Comparison of ENCODE assay signal across 15 cellular contexts in the genomic region with DNA sequence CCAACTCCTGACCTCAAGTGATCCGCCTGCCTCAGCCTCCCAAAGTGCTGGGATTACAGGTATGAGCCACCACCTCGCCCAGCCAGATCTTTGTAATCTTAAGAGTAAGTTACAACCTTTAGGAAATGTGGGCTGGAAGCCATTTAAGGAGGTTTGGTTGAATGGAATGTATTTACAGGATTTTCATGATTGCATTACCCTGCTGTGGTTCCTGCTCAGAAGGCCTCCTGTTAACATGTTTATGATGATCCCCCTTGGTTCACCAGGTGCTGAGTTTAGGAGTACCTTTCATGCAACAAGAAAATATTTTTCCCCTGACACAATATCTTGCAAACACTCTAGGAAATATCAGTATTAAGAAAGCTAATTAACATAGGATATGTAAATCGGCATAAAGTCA.
DNase-seq lines count a peak whose midpoint lies in the region; ATAC-seq and TF ChIP-seq lines count a peak whose summit lies in the region.
"Had no signal": no experiment of that assay in that cellular context is flagged by ENCODE, and none has a peak within 500 bp of the region (broad histone marks: within the 10 kb centered on the region; RNA-seq: fewer than 3 reads in every experiment).

No MANE protein-coding gene starts in this region.

- no peaks in the 10 kb centered on the region for H3K27me3 ChIP-seq in IMR-90 (ENCODE audit: control insufficient read depth, insufficient read depth, low read length)
- H3K27me3 ChIP-seq: BLaER1 treated with 17β-estradiol and CSF1 and Interleukin-3, amounts not matched to agents 10 nM and 100 nM had no signal

- H2AFZ ChIP-seq in IMR-90 (replicated peaks; ENCODE audit: low read length, poor library complexity), result no peak overlapping the region
- H2AFZ ChIP-seq: GM23248 had no signal

- H3K4me3 ChIP-seq in AG10803 (ENCODE audit: low read length), result no peak overlapping the region
- H3K4me3 ChIP-seq in IMR-90 (ENCODE audit: insufficient read depth, low read depth, low read length), result no peak overlapping the region
- H3K4me3 ChIP-seq: BLaER1 treated with 17β-estradiol and CSF1 and Interleukin-3, amounts not matched to agents 10 nM and 100 nM; GM12878; GM23248; K562 had no signal

- dilution Hi-C loops in IMR-90 (cut with HindIII; ENCODE audit: low sequenced_read_pairs, unreplicated experiment), result no loop called here

- WGBS in IMR-90 (ENCODE audit: extremely low coverage in 2 of 2, insufficient read length in 1 of 2), 2 experiments, result no CpG with 5 or more reads among the region's 3 CpGs

- peaks cover 7% of the 10 kb centered on the region for H3K4me1 Mint-ChIP-seq in WTC11
- H3K4me1 Mint-ChIP-seq: CD4-positive, CD25-positive, alpha-beta regulatory T cell had no signal

- peak; percentile 33 for DNase-seq in AG10803 (ENCODE audit: low read depth)
- DNase-seq in IMR-90, result no peak
- DNase-seq in NCI-H526 treated with DMSO at 0.1 percent for 48 hours (lab: John Stamatoyannopoulos, UW), result peak; percentile 71
- peak; percentile 42 for DNase-seq in left kidney (ENCODE audit: low read depth, low spot score)
- no peak for DNase-seq in WTC11 (ENCODE audit: low spot score)
- DNase-seq: 8988T; CD4-positive, CD25-positive, alpha-beta regulatory T cell; DMS53; GM23248; H7 had no signal

- 0 out of 2 replicates have a peak overlapping the region, but pooled peaks have one; percentile 1 for H3K18ac ChIP-seq in IMR-90 (ENCODE audit: low read depth, low read length)

- H2BK120ac ChIP-seq in IMR-90 (ENCODE audit: low read depth, low read length), result peak overlapping the region; percentile 25; the same call in 1 of the 2 replicates

- peaks cover 10% of the 10 kb centered on the region for H3K36me3 Mint-ChIP-seq in WTC11
- H3K36me3 Mint-ChIP-seq: CD4-positive, CD25-positive, alpha-beta regulatory T cell had no signal

- H2BK15ac ChIP-seq in IMR-90 (ENCODE audit: low read depth, low read length), result no peak overlapping the region

- peaks cover 8% of the 10 kb centered on the region for H3K9me1 ChIP-seq in IMR-90 (ENCODE audit: insufficient read depth, low read length)

- no peak overlapping the region for H3K9ac ChIP-seq in IMR-90 (ENCODE audit: low read depth, low read length)
- H3K9ac ChIP-seq: BLaER1 treated with 17β-estradiol and CSF1 and Interleukin-3, amounts not matched to agents 10 nM and 100 nM; GM23248 had no signal

- POLR2A ChIA-PET in IMR-90 (lab: Charles Lee; ENCODE audit: unreplicated experiment), result interaction anchor here (0.6 kb wide), 1 partner anchor 140 kb away, joined by 3 read pairs; no protein-coding TSS in a partner anchor
- POLR2A ChIA-PET in WTC11 (lab: Charles Lee), result no interaction called here

- no peak overlapping the region for H2AK9ac ChIP-seq in IMR-90 (replicated peaks; ENCODE audit: low read depth, low read length, poor library complexity)

- H4K20me1 ChIP-seq in IMR-90 (ENCODE audit: insufficient read depth, low read length), result no peaks in the 10 kb centered on the region
- H4K20me1 ChIP-seq: BLaER1 treated with 17β-estradiol and CSF1 and Interleukin-3, amounts not matched to agents 10 nM and 100 nM had no signal

- in situ Hi-C loops in IMR-90 (cut with MboI; ENCODE audit: low sequenced_read_pairs), result no loop called here

- no peak for TF ChIP-seq POLR2A in IMR-90 (IDR thresholded peaks at IDR 0.05; ENCODE audit: low read depth, low read length)

- 0 out of 2 replicates have a peak, but pooled peaks cover 2% of the 10 kb centered on the region for H3K27me3 Mint-ChIP-seq in WTC11 (ENCODE audit: low read depth)
- H3K27me3 Mint-ChIP-seq: CD4-positive, CD25-positive, alpha-beta regulatory T cell had no signal

- H3K4me1 ChIP-seq in IMR-90 (ENCODE audit: control insufficient read depth, insufficient read depth, low read length), result peaks cover 23% of the 10 kb centered on the region

- H2BK5ac ChIP-seq in IMR-90 (ENCODE audit: low read depth, low read length, poor library complexity, severe bottlenecking), result no peak overlapping the region

- H3K56ac ChIP-seq in IMR-90 (ENCODE audit: extremely low read depth, insufficient read depth, low read length), result no peak overlapping the region; the same call in 1 of the 2 replicates

- H3K27ac Mint-ChIP-seq in WTC11, result no peak overlapping the region
- H3K27ac Mint-ChIP-seq: CD4-positive, CD25-positive, alpha-beta regulatory T cell had no signal

- H2AK5ac ChIP-seq in IMR-90 (ENCODE audit: low read depth, low read length), result no peak overlapping the region

- 0 out of 2 replicates have a peak overlapping the region, but pooled peaks have one; percentile 26 for H2BK20ac ChIP-seq in IMR-90 (ENCODE audit: low read depth, low read length)

- no peaks in the 10 kb centered on the region for H3K36me3 ChIP-seq in IMR-90 (ENCODE audit: control insufficient read depth, insufficient read depth, low read length)
- H3K36me3 ChIP-seq: BLaER1 treated with 17β-estradiol and CSF1 and Interleukin-3, amounts not matched to agents 10 nM and 100 nM had no signal

- no peak overlapping the region for H4K91ac ChIP-seq in IMR-90 (ENCODE audit: insufficient read depth, low read depth, low read length)

- H3K4me3 Mint-ChIP-seq in WTC11, result no peak overlapping the region
- H3K4me3 Mint-ChIP-seq: CD4-positive, CD25-positive, alpha-beta regulatory T cell had no signal

- no peaks in the 10 kb centered on the region for H3K79me1 ChIP-seq in IMR-90 (ENCODE audit: low read depth in 1 of 2, low read length in 2 of 2)

- no peak for TF ChIP-seq RAD21 in IMR-90 (IDR thresholded peaks at IDR 0.05; ENCODE audit: low read length)

- no peak overlapping the region for H3K27ac ChIP-seq in IMR-90 (ENCODE audit: insufficient read depth, low read length)
- H3K27ac ChIP-seq: BLaER1 treated with 17β-estradiol and CSF1 and Interleukin-3, amounts not matched to agents 10 nM and 100 nM had no signal

- no peak overlapping the region for H3K14ac ChIP-seq in IMR-90 (replicated peaks; ENCODE audit: low read depth, low read length)

- H3K9me3 ChIP-seq in IMR-90 (ENCODE audit: control insufficient read depth, insufficient read depth, low read length), result 0 out of 2 replicates have a peak, but pooled peaks cover 2% of the 10 kb centered on the region

- no peak overlapping the region for H3K23ac ChIP-seq in IMR-90 (ENCODE audit: low read depth, low read length)

- no peak for TF ChIP-seq CTCF in AG10803 (conservative IDR thresholded peaks at IDR 0.05; ENCODE audit: low read length)
- TF ChIP-seq CTCF in IMR-90 (conservative IDR thresholded peaks at IDR 0.05; ENCODE audit: low read depth, low read length), result no peak
- TF ChIP-seq CTCF in WTC11 (IDR thresholded peaks at IDR 0.05), result no peak

- no peak overlapping the region for H3K4me2 ChIP-seq in IMR-90 (ENCODE audit: low read depth, low read length)
- H3K4me2 ChIP-seq: BLaER1 treated with 17β-estradiol and CSF1 and Interleukin-3, amounts not matched to agents 10 nM and 100 nM had no signal

- peaks cover 38% of the 10 kb centered on the region for H3K9me3 Mint-ChIP-seq in WTC11

- H3K4ac ChIP-seq in IMR-90 (ENCODE audit: low read depth, low read length), result 0 out of 2 replicates have a peak overlapping the region, but pooled peaks have one; percentile 40

- BruUV-seq in IMR-90 (replicated peaks; lab: Mats Ljungman, UMichigan), result no TSS peak

- ATAC-seq in IMR-90 (ENCODE audit: low read depth) (no peak), GM18511 (IDR thresholded peaks at IDR 0.05; ENCODE audit: unreplicated experiment) (no peak), WTC11 (no peak), HG03139 (IDR thresholded peaks at IDR 0.05; ENCODE audit: unreplicated experiment) (no peak)
- ATAC-seq: GM12878, K562 had no signal

- 0 out of 2 replicates have a peak overlapping the region, but pooled peaks have one; percentile 56 for H4K5ac ChIP-seq in IMR-90 (ENCODE audit: low read depth, low read length)

- CTCF ChIA-PET in IMR-90 (lab: Yijun Ruan, JAX), result no interaction called here
- CTCF ChIA-PET in WTC11 (lab: Charles Lee), result no interaction called here

- no peak overlapping the region; a peak in 1 of 4 replicates for H4K8ac ChIP-seq in IMR-90 (ENCODE audit: low read depth in 2 of 2, low read length in 2 of 2)

- intact Hi-C loops in IMR-90 (cut with micrococcal nuclease), result no loop called here

TF ChIP-seq in IMR-90, 13 proteins besides CTCF, POLR2A, EP300 and RAD21 (continues in another document):
- TF ChIP-seq CHD1 (IDR thresholded peaks at IDR 0.05; ENCODE audit: low read depth, low read length) (no peak), RCOR1 (IDR thresholded peaks at IDR 0.05; ENCODE audit: insufficient replicate concordance, low read length) (no peak), MXI1 (IDR thresholded peaks at IDR 0.05; ENCODE audit: borderline replicate concordance, low read depth, low read length) (no peak), NFE2L2 (IDR thresholded peaks at IDR 0.05; ENCODE audit: low read depth, low read length) (no peak), SMC3 (IDR thresholded peaks at IDR 0.05; ENCODE audit: low read depth, low read length) (no peak)
- TF ChIP-seq, protein P1, sequence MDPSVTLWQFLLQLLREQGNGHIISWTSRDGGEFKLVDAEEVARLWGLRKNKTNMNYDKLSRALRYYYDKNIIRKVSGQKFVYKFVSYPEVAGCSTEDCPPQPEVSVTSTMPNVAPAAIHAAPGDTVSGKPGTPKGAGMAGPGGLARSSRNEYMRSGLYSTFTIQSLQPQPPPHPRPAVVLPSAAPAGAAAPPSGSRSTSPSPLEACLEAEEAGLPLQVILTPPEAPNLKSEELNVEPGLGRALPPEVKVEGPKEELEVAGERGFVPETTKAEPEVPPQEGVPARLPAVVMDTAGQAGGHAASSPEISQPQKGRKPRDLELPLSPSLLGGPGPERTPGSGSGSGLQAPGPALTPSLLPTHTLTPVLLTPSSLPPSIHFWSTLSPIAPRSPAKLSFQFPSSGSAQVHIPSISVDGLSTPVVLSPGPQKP (IDR thresholded peaks at IDR 0.05; ENCODE audit: borderline replicate concordance, low read depth, low read length), result no peak

TF ChIP-seq in WTC11, 78 proteins besides CTCF, POLR2A, EP300 and RAD21 (continues in another document):
- TF ChIP-seq, protein P2, sequence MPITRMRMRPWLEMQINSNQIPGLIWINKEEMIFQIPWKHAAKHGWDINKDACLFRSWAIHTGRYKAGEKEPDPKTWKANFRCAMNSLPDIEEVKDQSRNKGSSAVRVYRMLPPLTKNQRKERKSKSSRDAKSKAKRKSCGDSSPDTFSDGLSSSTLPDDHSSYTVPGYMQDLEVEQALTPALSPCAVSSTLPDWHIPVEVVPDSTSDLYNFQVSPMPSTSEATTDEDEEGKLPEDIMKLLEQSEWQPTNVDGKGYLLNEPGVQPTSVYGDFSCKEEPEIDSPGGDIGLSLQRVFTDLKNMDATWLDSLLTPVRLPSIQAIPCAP (CRISPR knock-in tag; IDR thresholded peaks at IDR 0.05), result no peak
- TF ChIP-seq SMAD3 (CRISPR knock-in tag; IDR thresholded peaks at IDR 0.05; ENCODE audit: borderline replicate concordance) (no peak), TP53 (CRISPR knock-in tag; IDR thresholded peaks at IDR 0.05) (no peak)
- TF ChIP-seq, protein P3, sequence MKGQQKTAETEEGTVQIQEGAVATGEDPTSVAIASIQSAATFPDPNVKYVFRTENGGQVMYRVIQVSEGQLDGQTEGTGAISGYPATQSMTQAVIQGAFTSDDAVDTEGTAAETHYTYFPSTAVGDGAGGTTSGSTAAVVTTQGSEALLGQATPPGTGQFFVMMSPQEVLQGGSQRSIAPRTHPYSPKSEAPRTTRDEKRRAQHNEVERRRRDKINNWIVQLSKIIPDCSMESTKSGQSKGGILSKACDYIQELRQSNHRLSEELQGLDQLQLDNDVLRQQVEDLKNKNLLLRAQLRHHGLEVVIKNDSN (CRISPR knock-in tag; IDR thresholded peaks at IDR 0.05), result no peak

Comparison
In these comparisons a context has a peak if more than half of its experiments do, and no peak if none do; other contexts are left out.
1. DNase-seq: peak in AG10803 (single experiment), NCI-H526 treated with DMSO at 0.1 percent for 48 hours (single experiment) and left kidney (single experiment); none in IMR-90 (single experiment) and WTC11 (single experiment).